Comparison of ENCODE assay signal across 21 cellular contexts in genomic region chr7:79786187-79786586, GRCh38.
"Had no signal": no experiment of that assay in that cellular context is flagged by ENCODE, and none has a peak within 500 bp of the region (broad histone marks: within the 10 kb centered on the region; RNA-seq: fewer than 3 reads in every experiment).

No MANE protein-coding gene starts in this region.

- H3K27me3 ChIP-seq: esophagus muscularis mucosa, left lung, right atrium auricular region, tibial nerve, uterus had no signal

- H3K4me3 ChIP-seq: coronary artery, esophagus muscularis mucosa, left lung, right atrium auricular region, tibial nerve, uterus had no signal

- DNase-seq: activated CD4-positive, alpha-beta T cell treated with anti-CD3 and anti-CD28 coated beads for 36 hours; activated CD8-positive, alpha-beta T cell treated with anti-CD3 and anti-CD28 coated beads for 36 hours; activated effector memory CD4-positive, alpha-beta T cell treated with anti-CD3 and anti-CD28 coated beads, Interleukin-2, amount 50 U/mL, for 16 hours; activated T-cell treated with anti-CD3 and anti-CD28 coated beads, Interleukin-2, amount 50 U/mL, for 48 hours; amniotic stem cell; central memory CD4-positive, alpha-beta T cell; left lung; nucleus accumbens; posterior cingulate gyrus; stimulated activated CD4-positive, alpha-beta T cell treated with anti-CD3 and anti-CD28 coated beads, Interleukin-4, amount 100 ng/mL, for 4 hours; stimulated activated CD8-positive, alpha-beta memory T cell treated with anti-CD3 and anti-CD28 coated beads, Interleukin-4, amount 100 ng/mL, for 48 hours; stimulated activated naive CD4-positive, alpha-beta T cell treated with Interleukin-2 at 50 U/mL for 16 hours; substantia nigra; uterus; WERI-Rb-1 had no signal

- ATAC-seq: activated CD4-positive, alpha-beta T cell treated with anti-CD3 and anti-CD28 coated beads for 36 hours; activated CD8-positive, alpha-beta T cell treated with anti-CD3 and anti-CD28 coated beads for 36 hours; left lung had no signal

- H3K9me3 ChIP-seq: esophagus muscularis mucosa, right atrium auricular region, uterus had no signal

- FAIRE-seq: keratinocyte, small intestine had no signal

- H3K36me3 ChIP-seq: esophagus muscularis mucosa, left lung, right atrium auricular region, tibial nerve, uterus, WERI-Rb-1 had no signal

- H3K4me1 ChIP-seq: esophagus muscularis mucosa, left lung, right atrium auricular region, uterus had no signal

- H3K27ac ChIP-seq: coronary artery, esophagus muscularis mucosa, left lung, right atrium auricular region, uterus, WERI-Rb-1 had no signal
